Comparison of ENCODE assay signal across 1 cellular context in the genomic region with DNA sequence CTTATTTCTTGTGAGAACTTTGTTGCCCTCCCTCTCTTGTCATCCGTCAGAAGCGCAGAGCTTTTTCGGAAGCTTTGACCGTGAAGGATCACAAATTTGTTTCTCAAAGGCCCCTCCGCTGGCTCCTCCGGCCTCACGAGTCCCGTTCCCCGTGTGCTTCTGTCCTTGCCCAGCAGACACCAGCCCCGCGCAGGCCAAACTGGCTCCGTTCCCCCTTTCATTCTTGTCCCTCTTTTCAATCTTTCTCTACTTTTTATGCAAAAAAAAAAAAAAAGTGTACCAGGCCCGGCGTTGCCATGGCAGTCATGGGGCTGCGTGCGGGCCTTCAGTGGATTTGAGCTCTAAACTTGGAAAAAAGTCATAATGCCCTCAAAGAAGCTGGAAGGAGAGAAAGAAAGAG.
TF ChIP-seq lines count a peak whose summit lies in the region.

No MANE protein-coding gene starts in this region.

TF ChIP-seq in GM23338, 12 proteins besides CTCF, POLR2A, EP300 and RAD21 (continued from another document):
- TF ChIP-seq, protein P1, sequence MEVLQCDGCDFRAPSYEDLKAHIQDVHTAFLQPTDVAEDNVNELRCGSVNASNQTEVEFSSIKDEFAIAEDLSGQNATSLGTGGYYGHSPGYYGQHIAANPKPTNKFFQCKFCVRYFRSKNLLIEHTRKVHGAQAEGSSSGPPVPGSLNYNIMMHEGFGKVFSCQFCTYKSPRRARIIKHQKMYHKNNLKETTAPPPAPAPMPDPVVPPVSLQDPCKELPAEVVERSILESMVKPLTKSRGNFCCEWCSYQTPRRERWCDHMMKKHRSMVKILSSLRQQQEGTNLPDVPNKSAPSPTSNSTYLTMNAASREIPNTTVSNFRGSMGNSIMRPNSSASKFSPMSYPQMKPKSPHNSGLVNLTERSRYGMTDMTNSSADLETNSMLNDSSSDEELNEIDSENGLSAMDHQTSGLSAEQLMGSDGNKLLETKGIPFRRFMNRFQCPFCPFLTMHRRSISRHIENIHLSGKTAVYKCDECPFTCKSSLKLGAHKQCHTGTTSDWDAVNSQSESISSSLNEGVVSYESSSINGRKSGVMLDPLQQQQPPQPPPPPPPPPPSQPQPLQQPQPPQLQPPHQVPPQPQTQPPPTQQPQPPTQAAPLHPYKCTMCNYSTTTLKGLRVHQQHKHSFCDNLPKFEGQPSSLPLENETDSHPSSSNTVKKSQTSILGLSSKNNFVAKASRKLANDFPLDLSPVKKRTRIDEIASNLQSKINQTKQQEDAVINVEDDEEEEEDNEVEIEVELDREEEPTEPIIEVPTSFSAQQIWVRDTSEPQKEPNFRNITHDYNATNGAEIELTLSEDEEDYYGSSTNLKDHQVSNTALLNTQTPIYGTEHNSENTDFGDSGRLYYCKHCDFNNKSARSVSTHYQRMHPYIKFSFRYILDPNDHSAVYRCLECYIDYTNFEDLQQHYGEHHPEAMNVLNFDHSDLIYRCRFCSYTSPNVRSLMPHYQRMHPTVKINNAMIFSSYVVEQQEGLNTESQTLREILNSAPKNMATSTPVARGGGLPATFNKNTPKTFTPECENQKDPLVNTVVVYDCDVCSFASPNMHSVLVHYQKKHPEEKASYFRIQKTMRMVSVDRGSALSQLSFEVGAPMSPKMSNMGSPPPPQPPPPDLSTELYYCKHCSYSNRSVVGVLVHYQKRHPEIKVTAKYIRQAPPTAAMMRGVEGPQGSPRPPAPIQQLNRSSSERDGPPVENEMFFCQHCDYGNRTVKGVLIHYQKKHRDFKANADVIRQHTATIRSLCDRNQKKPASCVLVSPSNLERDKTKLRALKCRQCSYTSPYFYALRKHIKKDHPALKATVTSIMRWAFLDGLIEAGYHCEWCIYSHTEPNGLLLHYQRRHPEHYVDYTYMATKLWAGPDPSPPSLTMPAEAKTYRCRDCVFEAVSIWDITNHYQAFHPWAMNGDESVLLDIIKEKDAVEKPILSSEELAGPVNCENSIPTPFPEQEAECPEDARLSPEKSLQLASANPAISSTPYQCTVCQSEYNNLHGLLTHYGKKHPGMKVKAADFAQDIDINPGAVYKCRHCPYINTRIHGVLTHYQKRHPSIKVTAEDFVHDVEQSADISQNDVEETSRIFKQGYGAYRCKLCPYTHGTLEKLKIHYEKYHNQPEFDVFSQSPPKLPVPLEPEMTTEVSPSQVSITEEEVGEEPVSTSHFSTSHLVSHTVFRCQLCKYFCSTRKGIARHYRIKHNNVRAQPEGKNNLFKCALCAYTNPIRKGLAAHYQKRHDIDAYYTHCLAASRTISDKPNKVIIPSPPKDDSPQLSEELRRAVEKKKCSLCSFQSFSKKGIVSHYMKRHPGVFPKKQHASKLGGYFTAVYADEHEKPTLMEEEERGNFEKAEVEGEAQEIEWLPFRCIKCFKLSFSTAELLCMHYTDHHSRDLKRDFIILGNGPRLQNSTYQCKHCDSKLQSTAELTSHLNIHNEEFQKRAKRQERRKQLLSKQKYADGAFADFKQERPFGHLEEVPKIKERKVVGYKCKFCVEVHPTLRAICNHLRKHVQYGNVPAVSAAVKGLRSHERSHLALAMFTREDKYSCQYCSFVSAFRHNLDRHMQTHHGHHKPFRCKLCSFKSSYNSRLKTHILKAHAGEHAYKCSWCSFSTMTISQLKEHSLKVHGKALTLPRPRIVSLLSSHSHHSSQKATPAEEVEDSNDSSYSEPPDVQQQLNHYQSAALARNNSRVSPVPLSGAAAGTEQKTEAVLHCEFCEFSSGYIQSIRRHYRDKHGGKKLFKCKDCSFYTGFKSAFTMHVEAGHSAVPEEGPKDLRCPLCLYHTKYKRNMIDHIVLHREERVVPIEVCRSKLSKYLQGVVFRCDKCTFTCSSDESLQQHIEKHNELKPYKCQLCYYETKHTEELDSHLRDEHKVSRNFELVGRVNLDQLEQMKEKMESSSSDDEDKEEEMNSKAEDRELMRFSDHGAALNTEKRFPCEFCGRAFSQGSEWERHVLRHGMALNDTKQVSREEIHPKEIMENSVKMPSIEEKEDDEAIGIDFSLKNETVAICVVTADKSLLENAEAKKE (CRISPR knock-in tag; IDR thresholded peaks at IDR 0.05) = no peak
- TF ChIP-seq STAT1 (IDR thresholded peaks at IDR 0.05; ENCODE audit: unreplicated experiment) = no peak
- no peak for TF ChIP-seq CREB1 (CRISPR knock-in tag; IDR thresholded peaks at IDR 0.05; ENCODE audit: low read depth)
- TF ChIP-seq, protein P2, sequence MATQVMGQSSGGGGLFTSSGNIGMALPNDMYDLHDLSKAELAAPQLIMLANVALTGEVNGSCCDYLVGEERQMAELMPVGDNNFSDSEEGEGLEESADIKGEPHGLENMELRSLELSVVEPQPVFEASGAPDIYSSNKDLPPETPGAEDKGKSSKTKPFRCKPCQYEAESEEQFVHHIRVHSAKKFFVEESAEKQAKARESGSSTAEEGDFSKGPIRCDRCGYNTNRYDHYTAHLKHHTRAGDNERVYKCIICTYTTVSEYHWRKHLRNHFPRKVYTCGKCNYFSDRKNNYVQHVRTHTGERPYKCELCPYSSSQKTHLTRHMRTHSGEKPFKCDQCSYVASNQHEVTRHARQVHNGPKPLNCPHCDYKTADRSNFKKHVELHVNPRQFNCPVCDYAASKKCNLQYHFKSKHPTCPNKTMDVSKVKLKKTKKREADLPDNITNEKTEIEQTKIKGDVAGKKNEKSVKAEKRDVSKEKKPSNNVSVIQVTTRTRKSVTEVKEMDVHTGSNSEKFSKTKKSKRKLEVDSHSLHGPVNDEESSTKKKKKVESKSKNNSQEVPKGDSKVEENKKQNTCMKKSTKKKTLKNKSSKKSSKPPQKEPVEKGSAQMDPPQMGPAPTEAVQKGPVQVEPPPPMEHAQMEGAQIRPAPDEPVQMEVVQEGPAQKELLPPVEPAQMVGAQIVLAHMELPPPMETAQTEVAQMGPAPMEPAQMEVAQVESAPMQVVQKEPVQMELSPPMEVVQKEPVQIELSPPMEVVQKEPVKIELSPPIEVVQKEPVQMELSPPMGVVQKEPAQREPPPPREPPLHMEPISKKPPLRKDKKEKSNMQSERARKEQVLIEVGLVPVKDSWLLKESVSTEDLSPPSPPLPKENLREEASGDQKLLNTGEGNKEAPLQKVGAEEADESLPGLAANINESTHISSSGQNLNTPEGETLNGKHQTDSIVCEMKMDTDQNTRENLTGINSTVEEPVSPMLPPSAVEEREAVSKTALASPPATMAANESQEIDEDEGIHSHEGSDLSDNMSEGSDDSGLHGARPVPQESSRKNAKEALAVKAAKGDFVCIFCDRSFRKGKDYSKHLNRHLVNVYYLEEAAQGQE (IDR thresholded peaks at IDR 0.05; ENCODE audit: unreplicated experiment) = no peak
